In genomic region chr15:84684092-84684491, GRCh38 we compare ENCODE assay signal across 17 cellular contexts. TPM values are rescaled to one million over a fixed set of nuclear protein-coding genes. Genes with fewer than 3 reads are reported as not detected.
DNase-seq lines count a peak whose midpoint lies in the region; ATAC-seq and TF ChIP-seq lines count a peak whose summit lies in the region.
"Had no signal": no experiment of that assay in that cellular context is flagged by ENCODE, and none has a peak within 500 bp of the region (broad histone marks: within the 10 kb centered on the region; RNA-seq: fewer than 3 reads in every experiment).

No MANE protein-coding gene starts in this region.

- H3K4me3 Mint-ChIP-seq in activated naive CD4-positive, alpha-beta T cell treated with anti-CD3 and anti-CD28 coated beads for 36 hours, result no peak overlapping the region
- H3K4me3 Mint-ChIP-seq in activated naive CD4-positive, alpha-beta T cell treated with anti-CD3 and anti-CD28 coated beads, Interleukin-2, amount 10 ng/mL, durations not matched to agents 7 days and 5 days, result no peak overlapping the region
- H3K4me3 Mint-ChIP-seq in WTC11, result no peak overlapping the region
- H3K4me3 Mint-ChIP-seq: activated naive CD8-positive, alpha-beta T cell treated with anti-CD3 and anti-CD28 coated beads, Interleukin-2, amount 10 ng/mL, durations not matched to agents 7 days and 5 days; neural crest cell; stimulated activated memory B cell treated with anti-CD40 and anti-IgM and Interleukin-4, amounts not matched to agents 10 μg/mL and 1 μg/mL and 100 μg/mL, for 72 hours had no signal

- no peaks in the 10 kb centered on the region for H3K27me3 Mint-ChIP-seq in activated naive CD4-positive, alpha-beta T cell treated with anti-CD3 and anti-CD28 coated beads for 36 hours (ENCODE audit: low read depth)
- H3K27me3 Mint-ChIP-seq in activated naive CD4-positive, alpha-beta T cell treated with anti-CD3 and anti-CD28 coated beads, Interleukin-2, amount 10 ng/mL, durations not matched to agents 7 days and 5 days, result no peaks in the 10 kb centered on the region
- no peaks in the 10 kb centered on the region for H3K27me3 Mint-ChIP-seq in WTC11 (ENCODE audit: low read depth)
- H3K27me3 Mint-ChIP-seq: activated naive CD8-positive, alpha-beta T cell treated with anti-CD3 and anti-CD28 coated beads, Interleukin-2, amount 10 ng/mL, durations not matched to agents 7 days and 5 days; stimulated activated memory B cell treated with anti-CD40 and anti-IgM and Interleukin-4, amounts not matched to agents 10 μg/mL and 1 μg/mL and 100 μg/mL, for 72 hours had no signal

- no peak for ATAC-seq in WTC11
- no peak for ATAC-seq in HG03342 (IDR thresholded peaks at IDR 0.05; ENCODE audit: unreplicated experiment)
- ATAC-seq: activated CD4-positive, CD25-positive, alpha-beta regulatory T cell treated with anti-CD3 and anti-CD28 coated beads, Interleukin-2, amount 50 U/mL, for 24 hours; stimulated activated memory B cell treated with anti-CD40 and anti-IgM and Interleukin-4, amounts not matched to agents 10 μg/mL and 1 μg/mL and 100 μg/mL, for 72 hours had no signal

- H3K4me1 Mint-ChIP-seq in activated naive CD4-positive, alpha-beta T cell treated with anti-CD3 and anti-CD28 coated beads for 36 hours (ENCODE audit: low read depth), result peaks cover 13% of the 10 kb centered on the region
- no peaks in the 10 kb centered on the region for H3K4me1 Mint-ChIP-seq in activated naive CD4-positive, alpha-beta T cell treated with anti-CD3 and anti-CD28 coated beads, Interleukin-2, amount 10 ng/mL, durations not matched to agents 7 days and 5 days
- H3K4me1 Mint-ChIP-seq in WTC11, result no peaks in the 10 kb centered on the region
- H3K4me1 Mint-ChIP-seq: neural crest cell had no signal

- H3K9me3 Mint-ChIP-seq in activated naive CD4-positive, alpha-beta T cell treated with anti-CD3 and anti-CD28 coated beads for 36 hours, result no peaks in the 10 kb centered on the region
- H3K9me3 Mint-ChIP-seq in activated naive CD4-positive, alpha-beta T cell treated with anti-CD3 and anti-CD28 coated beads, Interleukin-2, amount 10 ng/mL, durations not matched to agents 7 days and 5 days, result no peaks in the 10 kb centered on the region
- H3K9me3 Mint-ChIP-seq in WTC11, result no peaks in the 10 kb centered on the region
- H3K9me3 Mint-ChIP-seq: activated naive CD8-positive, alpha-beta T cell treated with anti-CD3 and anti-CD28 coated beads, Interleukin-2, amount 10 ng/mL, durations not matched to agents 7 days and 5 days; neural crest cell; stimulated activated memory B cell treated with anti-CD40 and anti-IgM and Interleukin-4, amounts not matched to agents 10 μg/mL and 1 μg/mL and 100 μg/mL, for 72 hours had no signal

- CTCF ChIA-PET in activated naive CD4-positive, alpha-beta T cell treated with anti-CD3 and anti-CD28 coated beads for 36 hours (lab: Charles Lee), result no interaction called here
- CTCF ChIA-PET in activated naive CD4-positive, alpha-beta T cell treated with anti-CD3 and anti-CD28 coated beads, Interleukin-2, amount 10 ng/mL, durations not matched to agents 7 days and 5 days (lab: Charles Lee), result no interaction called here
- CTCF ChIA-PET in WTC11 (lab: Charles Lee), result no interaction called here

- intact Hi-C loops in activated naive CD4-positive, alpha-beta T cell treated with anti-CD3 and anti-CD28 coated beads for 36 hours (cut with micrococcal nuclease), result no loop called here

- no peak overlapping the region for H3K4me3 ChIP-seq in fibroblast of villous mesenchyme (ENCODE audit: low read depth, low read length)
- H3K4me3 ChIP-seq: coronary artery, lung had no signal

- H3K27ac Mint-ChIP-seq in activated naive CD4-positive, alpha-beta T cell treated with anti-CD3 and anti-CD28 coated beads for 36 hours, result no peak overlapping the region
- H3K27ac Mint-ChIP-seq in activated naive CD4-positive, alpha-beta T cell treated with anti-CD3 and anti-CD28 coated beads, Interleukin-2, amount 10 ng/mL, durations not matched to agents 7 days and 5 days, result no peak overlapping the region
- H3K27ac Mint-ChIP-seq in WTC11, result peak overlapping the region; percentile 83; the same call in 1 of the 2 replicates
- H3K27ac Mint-ChIP-seq: activated naive CD8-positive, alpha-beta T cell treated with anti-CD3 and anti-CD28 coated beads, Interleukin-2, amount 10 ng/mL, durations not matched to agents 7 days and 5 days; stimulated activated memory B cell treated with anti-CD40 and anti-IgM and Interleukin-4, amounts not matched to agents 10 μg/mL and 1 μg/mL and 100 μg/mL, for 72 hours had no signal

- POLR2A ChIA-PET in WTC11 (lab: Charles Lee), result no interaction called here

- DNase-seq in activated naive CD4-positive, alpha-beta T cell treated with anti-CD3 and anti-CD28 coated beads for 36 hours, result peak; percentile 15
- no peak for DNase-seq in activated naive CD4-positive, alpha-beta T cell treated with anti-CD3 and anti-CD28 coated beads, Interleukin-2, amount 10 ng/mL, durations not matched to agents 7 days and 5 days
- DNase-seq in WTC11 (ENCODE audit: low spot score) (no peak), fibroblast of villous mesenchyme (ENCODE audit: low read depth) (peak; percentile 19), NCI-H1417 (lab: John Stamatoyannopoulos, UW) (no peak), NCI-H526 (lab: John Stamatoyannopoulos, UW) (no peak), NAMALWA (ENCODE audit: low spot score) (no peak)
- DNase-seq: activated CD8-positive, alpha-beta memory T cell treated with anti-CD3 and anti-CD28 coated beads, Interleukin-2, amount 50 U/mL, for 48 hours; activated naive CD8-positive, alpha-beta T cell treated with anti-CD3 and anti-CD28 coated beads, Interleukin-2, amount 10 ng/mL, durations not matched to agents 7 days and 5 days; GOT3; SW 1271 had no signal

- TF ChIP-seq CTCF in WTC11 (IDR thresholded peaks at IDR 0.05), result no peak
- TF ChIP-seq CTCF in fibroblast of villous mesenchyme (IDR thresholded peaks at IDR 0.05; ENCODE audit: insufficient read depth, low read depth, low read length), result no peak

- H3K36me3 Mint-ChIP-seq in activated naive CD4-positive, alpha-beta T cell treated with anti-CD3 and anti-CD28 coated beads for 36 hours (ENCODE audit: low read depth), result peaks cover 25% of the 10 kb centered on the region
- H3K36me3 Mint-ChIP-seq in activated naive CD4-positive, alpha-beta T cell treated with anti-CD3 and anti-CD28 coated beads, Interleukin-2, amount 10 ng/mL, durations not matched to agents 7 days and 5 days, result peaks cover 50% of the 10 kb centered on the region
- H3K36me3 Mint-ChIP-seq in WTC11, result peaks cover 60% of the 10 kb centered on the region

TF ChIP-seq in WTC11, 78 proteins besides CTCF, POLR2A, EP300 and RAD21 (continues in another document):
- TF ChIP-seq ZNF512 (CRISPR knock-in tag; IDR thresholded peaks at IDR 0.05; ENCODE audit: borderline replicate concordance) (no peak), TP53 (CRISPR knock-in tag; IDR thresholded peaks at IDR 0.05) (no peak), JUN (CRISPR knock-in tag; IDR thresholded peaks at IDR 0.05) (no peak), IRF1 (CRISPR knock-in tag; IDR thresholded peaks at IDR 0.05) (no peak), GABPB1 (CRISPR knock-in tag; IDR thresholded peaks at IDR 0.05) (no peak), SMAD4 (CRISPR knock-in tag; IDR thresholded peaks at IDR 0.05) (no peak), ZNF281 (CRISPR knock-in tag; IDR thresholded peaks at IDR 0.05) (no peak)

RNA-seq across cellular contexts. Expression of gene NMB, which starts 26.1 kb away (rescaled TPM):
- total RNA-seq in activated naive CD4-positive, alpha-beta T cell treated with anti-CD3 and anti-CD28 coated beads for 36 hours, result 1 to 10 TPM; 5.1 to 5.7 TPM
- total RNA-seq in WTC11 (2021), result 14.9 to 16.2 TPM (median 15.3 TPM) in 3 replicates
- 1.7 and 1.9 TPM in 2 replicates for total RNA-seq in fibroblast of villous mesenchyme

RNA-seq across cellular contexts. Expression of gene WDR73, which starts 30.0 kb away (rescaled TPM):
- total RNA-seq in activated naive CD4-positive, alpha-beta T cell treated with anti-CD3 and anti-CD28 coated beads for 36 hours, result 1 to 10 TPM; 9.5 to 9.9 TPM
- total RNA-seq in WTC11 (2021), result 21.2 to 22.6 TPM (median 21.4 TPM) in 3 replicates
- total RNA-seq in fibroblast of villous mesenchyme, result 37.0 and 47.5 TPM in 2 replicates

RNA-seq across cellular contexts. Expression of gene SEC11A, which starts 31.8 kb away (rescaled TPM):
- total RNA-seq in activated naive CD4-positive, alpha-beta T cell treated with anti-CD3 and anti-CD28 coated beads for 36 hours, result 10 to 100 TPM; 87.2 to 99.1 TPM
- total RNA-seq in WTC11 (2021), result 214 to 228 TPM (median 217 TPM) in 3 replicates
- 170 and 225 TPM in 2 replicates for total RNA-seq in fibroblast of villous mesenchyme

Comparison
In these comparisons a context has a peak if more than half of its experiments do, and no peak if none do; other contexts are left out.
1. DNase-seq: peak in activated naive CD4-positive, alpha-beta T cell treated with anti-CD3 and anti-CD28 coated beads for 36 hours (single experiment) and fibroblast of villous mesenchyme (single experiment); none in activated naive CD4-positive, alpha-beta T cell treated with anti-CD3 and anti-CD28 coated beads, Interleukin-2, amount 10 ng/mL, durations not matched to agents 7 days and 5 days (single experiment), WTC11 (single experiment), NCI-H1417 (0 of 3), NCI-H526 (0 of 2) and NAMALWA (single experiment).